ENCODE assay signal across 8 cellular contexts in the genomic region with DNA sequence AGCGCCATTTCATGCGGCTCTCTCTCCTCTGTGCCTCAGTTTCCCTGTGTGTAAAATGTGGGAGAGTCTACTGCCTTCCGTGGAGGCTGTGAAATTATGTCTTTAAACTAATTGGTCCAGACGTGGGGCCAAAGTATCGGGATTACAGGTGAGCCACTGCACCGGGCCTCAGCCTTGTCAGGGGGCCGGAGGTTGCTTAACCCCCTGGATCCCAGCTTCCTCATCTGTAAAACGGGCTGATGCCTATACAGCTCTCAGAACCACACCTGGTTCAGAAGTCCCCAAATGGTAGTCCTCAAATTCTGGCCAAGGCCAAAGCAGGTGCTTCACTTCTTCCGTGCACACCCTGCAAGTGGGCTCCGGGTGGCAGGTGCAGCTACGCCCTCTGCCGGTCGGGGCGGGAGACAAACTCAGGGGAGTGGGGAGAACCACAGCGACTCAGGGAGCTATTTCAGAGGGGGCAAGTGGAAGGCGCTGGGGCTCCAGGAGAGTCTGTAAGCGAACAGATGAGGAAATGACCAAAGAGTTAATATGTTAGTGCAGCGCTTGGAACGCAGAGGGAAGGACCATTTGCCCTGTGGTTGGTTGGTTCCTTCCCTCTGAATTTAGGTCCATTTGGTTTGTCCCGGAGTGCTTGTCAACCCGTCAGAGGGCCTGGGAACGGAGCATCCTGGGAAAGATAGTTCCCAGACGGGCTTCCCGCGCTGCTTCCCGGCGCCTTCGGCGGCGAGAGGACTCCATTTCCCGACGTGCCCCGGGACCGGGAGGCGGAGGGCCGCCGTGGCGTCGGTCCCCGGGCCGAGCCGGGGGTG. TPM values are rescaled to one million over a fixed set of nuclear protein-coding genes. Genes with fewer than 3 reads are reported as not detected.
A peak's percentile ranks its signal among the peaks of the same experiment; 100 is the strongest.
DNase-seq lines count a peak whose midpoint lies in the region; ATAC-seq lines count a peak whose summit lies in the region.

A gene (plus strand): TSS at position 812 of the 812 bp plus-strand sequence. CDS start 135 bp downstream, outside the sequence.

- peak; percentile 94 for DNase-seq in COLO829 (ENCODE audit: low spot score)
- DNase-seq in HT1080 (ENCODE audit: low read depth) = peak; percentile 95
- DNase-seq in NOMO-1 treated with DMSO at 0.1 percent for 48 hours (lab: John Stamatoyannopoulos, UW; ENCODE audit: unreplicated experiment) = peak; percentile 96
- peak; percentile 77 to 84 for DNase-seq in activated CD8-positive, alpha-beta memory T cell treated with anti-CD3 and anti-CD28 coated beads for 4 hours (ENCODE audit: low read depth in 2 of 2)
- peak; percentile 89 to 91 (median 90) for DNase-seq in effector memory CD8-positive, alpha-beta T cell
- peak; percentile 89 to 93 for DNase-seq in memory B cell (ENCODE audit: low spot score in 2 of 2)
- DNase-seq in stimulated activated CD8-positive, alpha-beta memory T cell treated with anti-CD3 and anti-CD28 coated beads, Interleukin-12 subunit alpha, Interleukin-12 subunit beta, amount 100 ng/mL, for 1 hour (ENCODE audit: low read depth) = peak; percentile 83

- H3K27me3 Mint-ChIP-seq in effector memory CD8-positive, alpha-beta T cell = no peaks in the 10 kb centered on the region
- no peaks in the 10 kb centered on the region for H3K27me3 Mint-ChIP-seq in memory B cell

- H3K36me3 Mint-ChIP-seq in effector memory CD8-positive, alpha-beta T cell (ENCODE audit: insufficient read depth) = peaks cover 15% of the 10 kb centered on the region
- no peaks in the 10 kb centered on the region for H3K36me3 Mint-ChIP-seq in memory B cell

- peak within 1 kb of the TSS; percentile 88 to 97 for H3K4me3 Mint-ChIP-seq in effector memory CD8-positive, alpha-beta T cell
- peak within 1 kb of the TSS; percentile 92 for H3K4me3 Mint-ChIP-seq in memory B cell

- H3K9me3 Mint-ChIP-seq in effector memory CD8-positive, alpha-beta T cell = no peaks in the 10 kb centered on the region
- no peaks in the 10 kb centered on the region for H3K9me3 Mint-ChIP-seq in memory B cell

- peaks cover 20 to 27% of the 10 kb centered on the region in 2 donors for H3K4me1 Mint-ChIP-seq in effector memory CD8-positive, alpha-beta T cell (ENCODE audit: low read depth in 2 of 2)
- peaks cover 21% of the 10 kb centered on the region for H3K4me1 Mint-ChIP-seq in memory B cell

- peak; percentile 64 for ATAC-seq in GM21360 (IDR thresholded peaks at IDR 0.05; ENCODE audit: unreplicated experiment)
- peak; percentile 87 for ATAC-seq in effector memory CD8-positive, alpha-beta T cell (replicated peaks)
- ATAC-seq in memory B cell (ENCODE audit: low read depth) = peak; percentile 73

- peak within 1 kb of the TSS; percentile 97 to 99 for H3K27ac Mint-ChIP-seq in effector memory CD8-positive, alpha-beta T cell
- peak within 1 kb of the TSS; percentile 97 for H3K27ac Mint-ChIP-seq in memory B cell

RNA-seq across cellular contexts. Expression of the gene that starts here (rescaled TPM):
- total RNA-seq in HT1080 (2014; rRNA removed; shearing (Covaris generic)) = 13.3 and 24.0 TPM in 2 replicates
- 41.3 and 44.2 TPM in 2 replicates for polyA plus RNA-seq in HT1080 (2015; cell fraction: cytosol; rRNA removed)
- polyA plus RNA-seq in HT1080 (2015; cell fraction: nucleus; rRNA removed) = 32.0 and 39.8 TPM in 2 replicates

Comparison
In these comparisons a context has a peak if more than half of its experiments do, and no peak if none do; other contexts are left out.
1. Peak in every context shown above with its lines: DNase-seq and ATAC-seq.